In the genomic region with DNA sequence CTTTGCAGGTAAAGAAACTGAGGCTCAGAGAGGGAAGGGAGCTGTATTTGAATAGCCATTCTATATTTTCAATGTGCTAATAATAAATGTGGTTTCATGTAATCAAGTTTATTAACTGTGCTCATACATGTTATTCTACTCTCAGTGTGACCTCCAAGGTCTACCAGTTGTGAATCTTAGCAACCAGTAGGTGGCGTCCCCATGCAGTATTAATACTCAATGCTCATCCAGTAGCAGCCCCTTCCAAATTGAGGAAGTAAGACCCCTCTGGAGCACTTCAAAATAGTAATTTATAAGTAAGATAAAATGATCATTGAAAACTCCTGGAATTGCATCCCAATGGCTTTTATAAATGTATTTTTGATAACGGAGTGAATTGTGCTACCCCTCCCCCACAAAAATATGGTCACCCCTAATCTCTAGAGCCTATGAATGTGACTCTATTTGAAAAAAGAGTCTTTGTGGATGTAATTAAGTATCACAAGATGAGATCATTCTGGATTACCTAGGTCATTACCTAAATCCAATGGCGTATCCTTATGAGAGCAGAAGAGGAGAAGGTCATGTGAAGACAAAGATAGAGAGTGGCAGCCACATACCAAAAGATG, we compare ENCODE assay signal across 8 cellular contexts. TPM values are rescaled to one million over a fixed set of nuclear protein-coding genes. Genes with fewer than 3 reads are reported as not detected.
A peak's percentile ranks its signal among the peaks of the same experiment; 100 is the strongest.
DNase-seq lines count a peak whose midpoint lies in the region; ATAC-seq, FAIRE-seq and TF ChIP-seq lines count a peak whose summit lies in the region.
"Had no signal": no experiment of that assay in that cellular context is flagged by ENCODE, and none has a peak within 500 bp of the region (broad histone marks: within the 10 kb centered on the region; RNA-seq: fewer than 3 reads in every experiment).

No MANE protein-coding gene starts in this region.

- peak; percentile 39 for DNase-seq in RPMI7951 (ENCODE audit: low read depth)
- DNase-seq in chondrocyte (ENCODE audit: low spot score), result no peak
- peak in 1 of 3 donors; percentile 65 for DNase-seq in mucosa of descending colon
- DNase-seq in NCI-H1048 (lab: John Stamatoyannopoulos, UW), result no peak

- FAIRE-seq in G401.6 (lab: Jason Lieb, UNC), result peak; percentile 31

- no peaks in the 10 kb centered on the region for H3K9me3 Mint-ChIP-seq in chondrocyte (ENCODE audit: low read depth)

- no peaks in the 10 kb centered on the region for H3K27me3 Mint-ChIP-seq in chondrocyte (ENCODE audit: low read depth)

- H3K27ac Mint-ChIP-seq in chondrocyte (ENCODE audit: unreplicated experiment), result no peak overlapping the region
- H3K27ac Mint-ChIP-seq: activated naive CD4-positive, alpha-beta T cell treated with anti-CD3 and anti-CD28 coated beads, Interleukin-2, amount 50 U/mL, for 72 hours had no signal

- no peak overlapping the region for H3K4me3 ChIP-seq in mucosa of descending colon

- H3K4me1 Mint-ChIP-seq in chondrocyte (ENCODE audit: low read depth), result peaks cover 14% of the 10 kb centered on the region

- no peaks in the 10 kb centered on the region for H3K36me3 Mint-ChIP-seq in chondrocyte (ENCODE audit: low read depth)
- H3K36me3 Mint-ChIP-seq: activated naive CD4-positive, alpha-beta T cell treated with anti-CD3 and anti-CD28 coated beads, Interleukin-2, amount 50 U/mL, for 72 hours had no signal

- H3K36me3 ChIP-seq in mucosa of descending colon (ENCODE audit: low read depth), result no peaks in the 10 kb centered on the region

- no peaks in the 10 kb centered on the region for H3K4me1 ChIP-seq in mucosa of descending colon (ENCODE audit: low read depth)

- intact Hi-C loops in mucosa of descending colon (cut with DNase I, micrococcal nuclease), result no loop called here

- H3K4me3 Mint-ChIP-seq in chondrocyte (ENCODE audit: unreplicated experiment), result no peak overlapping the region

- TF ChIP-seq CTCF in chondrocyte (IDR thresholded peaks at IDR 0.05) (peak; percentile 78), mucosa of descending colon (IDR thresholded peaks at IDR 0.05) (no peak)

- peak; percentile 94 for ATAC-seq in GM19463 (IDR thresholded peaks at IDR 0.05; ENCODE audit: unreplicated experiment)
- peak; percentile 85 for ATAC-seq in HG03457 (IDR thresholded peaks at IDR 0.05; ENCODE audit: unreplicated experiment)
- ATAC-seq in mucosa of descending colon, result peak; percentile 59

- H3K9me3 ChIP-seq in mucosa of descending colon, result no peaks in the 10 kb centered on the region

RNA-seq across cellular contexts. Expression of a gene that starts 20.4 kb away (rescaled TPM):
- 4.9 and 5.3 TPM in 2 replicates for total RNA-seq in RPMI7951 (2014; rRNA removed; shearing (Covaris generic))
- 5.4 to 7.8 TPM (median 6.1 TPM) in 3 replicates for total RNA-seq in chondrocyte
- total RNA-seq in mucosa of descending colon, result 10 to 100 TPM; 13.4 to 26.2 (median 13.6) TPM

RNA-seq across cellular contexts. Expression of a gene that starts 53.2 kb away (rescaled TPM):
- total RNA-seq in RPMI7951 (2014; rRNA removed; shearing (Covaris generic)), result 23.6 and 25.6 TPM in 2 replicates
- total RNA-seq in chondrocyte, result 13.8 to 18.9 TPM (median 15.5 TPM) in 3 replicates
- 10 to 100 TPM; 14.3 to 25.9 (median 17.8) TPM for total RNA-seq in mucosa of descending colon
